ENCODE assay signal across 1 cellular context in the genomic region with DNA sequence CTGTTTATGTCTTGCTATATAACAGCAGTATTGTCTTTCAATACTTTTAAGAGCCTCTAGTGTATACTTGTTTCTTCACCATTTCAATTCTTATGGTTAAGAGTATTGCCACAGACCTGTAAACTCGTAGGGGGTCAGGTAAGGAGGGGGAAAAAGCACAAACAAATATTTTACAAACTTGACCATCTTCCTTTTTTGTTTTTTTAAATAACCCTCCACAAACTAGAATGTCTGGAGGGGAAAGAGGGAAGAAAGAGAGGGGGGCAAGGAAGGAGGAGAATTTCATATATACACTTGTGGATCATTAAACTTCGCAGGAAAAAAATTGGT.
TF ChIP-seq lines count a peak whose summit lies in the region.

No MANE protein-coding gene starts in this region.

TF ChIP-seq in WTC11, 78 proteins besides CTCF, POLR2A, EP300 and RAD21:
- TF ChIP-seq, protein P1, sequence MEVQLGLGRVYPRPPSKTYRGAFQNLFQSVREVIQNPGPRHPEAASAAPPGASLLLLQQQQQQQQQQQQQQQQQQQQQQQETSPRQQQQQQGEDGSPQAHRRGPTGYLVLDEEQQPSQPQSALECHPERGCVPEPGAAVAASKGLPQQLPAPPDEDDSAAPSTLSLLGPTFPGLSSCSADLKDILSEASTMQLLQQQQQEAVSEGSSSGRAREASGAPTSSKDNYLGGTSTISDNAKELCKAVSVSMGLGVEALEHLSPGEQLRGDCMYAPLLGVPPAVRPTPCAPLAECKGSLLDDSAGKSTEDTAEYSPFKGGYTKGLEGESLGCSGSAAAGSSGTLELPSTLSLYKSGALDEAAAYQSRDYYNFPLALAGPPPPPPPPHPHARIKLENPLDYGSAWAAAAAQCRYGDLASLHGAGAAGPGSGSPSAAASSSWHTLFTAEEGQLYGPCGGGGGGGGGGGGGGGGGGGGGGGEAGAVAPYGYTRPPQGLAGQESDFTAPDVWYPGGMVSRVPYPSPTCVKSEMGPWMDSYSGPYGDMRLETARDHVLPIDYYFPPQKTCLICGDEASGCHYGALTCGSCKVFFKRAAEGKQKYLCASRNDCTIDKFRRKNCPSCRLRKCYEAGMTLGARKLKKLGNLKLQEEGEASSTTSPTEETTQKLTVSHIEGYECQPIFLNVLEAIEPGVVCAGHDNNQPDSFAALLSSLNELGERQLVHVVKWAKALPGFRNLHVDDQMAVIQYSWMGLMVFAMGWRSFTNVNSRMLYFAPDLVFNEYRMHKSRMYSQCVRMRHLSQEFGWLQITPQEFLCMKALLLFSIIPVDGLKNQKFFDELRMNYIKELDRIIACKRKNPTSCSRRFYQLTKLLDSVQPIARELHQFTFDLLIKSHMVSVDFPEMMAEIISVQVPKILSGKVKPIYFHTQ (CRISPR knock-in tag; IDR thresholded peaks at IDR 0.05): no peak
- no peak for TF ChIP-seq TCF7 (CRISPR knock-in tag; IDR thresholded peaks at IDR 0.05; ENCODE audit: low read depth)
- TF ChIP-seq ESRRA (CRISPR knock-in tag; IDR thresholded peaks at IDR 0.05; ENCODE audit: borderline replicate concordance): no peak
- TF ChIP-seq, protein P2, sequence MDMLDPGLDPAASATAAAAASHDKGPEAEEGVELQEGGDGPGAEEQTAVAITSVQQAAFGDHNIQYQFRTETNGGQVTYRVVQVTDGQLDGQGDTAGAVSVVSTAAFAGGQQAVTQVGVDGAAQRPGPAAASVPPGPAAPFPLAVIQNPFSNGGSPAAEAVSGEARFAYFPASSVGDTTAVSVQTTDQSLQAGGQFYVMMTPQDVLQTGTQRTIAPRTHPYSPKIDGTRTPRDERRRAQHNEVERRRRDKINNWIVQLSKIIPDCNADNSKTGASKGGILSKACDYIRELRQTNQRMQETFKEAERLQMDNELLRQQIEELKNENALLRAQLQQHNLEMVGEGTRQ (CRISPR knock-in tag; IDR thresholded peaks at IDR 0.05): no peak
TF ChIP-seq in WTC11: peak in this region for 0.
